8 cellular contexts compared by ENCODE assay signal in genomic region chr4:177047070-177047850, GRCh38.
DNase-seq lines count a peak whose midpoint lies in the region; ATAC-seq and TF ChIP-seq lines count a peak whose summit lies in the region.

No MANE protein-coding gene starts in this region.

- intact Hi-C loops in A673 (cut with micrococcal nuclease; ENCODE audit: unreplicated experiment): loop anchor here (1.0 to 5.0 kb wide), 5 partner anchors 82 to 670 kb away; no protein-coding TSS in a partner anchor

- no peak overlapping the region for H3K9ac ChIP-seq in liver (ENCODE audit: low read depth in 1 of 2, low read length in 2 of 2)

- H3K36me3 ChIP-seq in A673 (ENCODE audit: insufficient read depth, low read length, poor library complexity, severe bottlenecking) (no peaks in the 10 kb centered on the region), liver (ENCODE audit: control insufficient read depth in 4 of 4, insufficient read depth in 3 of 4, low read depth in 1 of 4, low read length in 3 of 4) (no peaks in the 10 kb centered on the region)

- H3K4me3 ChIP-seq in A673 (ENCODE audit: low read depth, low read length, poor library complexity, severe bottlenecking) (no peak overlapping the region), GM12875 (ENCODE audit: low read depth, low read length) (no peak overlapping the region), liver (ENCODE audit: low read depth in 1 of 3, low read length in 3 of 3) (no peak overlapping the region)

- peak; percentile 75 to 86 for TF ChIP-seq RAD21 in liver (IDR thresholded peaks at IDR 0.05)

- no peaks in the 10 kb centered on the region for H3K9me3 ChIP-seq in A673 (ENCODE audit: low read depth, low read length, poor library complexity, severe bottlenecking)
- no peaks in the 10 kb centered on the region for H3K9me3 ChIP-seq in liver (ENCODE audit: control insufficient read depth in 4 of 4, low read length in 3 of 4)

- ATAC-seq in HG02678 (IDR thresholded peaks at IDR 0.05; ENCODE audit: unreplicated experiment): peak; percentile 85

- 48% methylated on average over 11 of the region's 11 CpGs for WGBS in liver

- DNase-seq in A673 (ENCODE audit: low spot score) (peak; percentile 79), NCI-H1048 (lab: John Stamatoyannopoulos, UW) (peak; percentile 61), UCSD-AML1 (lab: John Stamatoyannopoulos, UW; ENCODE audit: unreplicated experiment) (peak; percentile 41)
- peak; percentile 19 for DNase-seq in central memory CD4-positive, alpha-beta T cell
- DNase-seq in stimulated activated CD8-positive, alpha-beta memory T cell treated with anti-CD3 and anti-CD28 coated beads, Interleukin-12 subunit alpha, Interleukin-12 subunit beta, amount 100 ng/mL, for 24 hours (ENCODE audit: extremely low read depth): peak; percentile 14

- H3K4me1 ChIP-seq in A673 (ENCODE audit: insufficient read depth, low read length, poor library complexity, severe bottlenecking) (no peaks in the 10 kb centered on the region), liver (ENCODE audit: control insufficient read depth in 4 of 4, insufficient read depth in 4 of 4, low read length in 3 of 4) (no peaks in the 10 kb centered on the region)

- POLR2A ChIA-PET in A673 (lab: Charles Lee; ENCODE audit: low non-redundant PET): no interaction called here

- TF ChIP-seq CTCF in A673 (conservative IDR thresholded peaks at IDR 0.05; ENCODE audit: low read depth, low read length) (peak; percentile 85), GM12875 (IDR thresholded peaks at IDR 0.05; ENCODE audit: borderline replicate concordance, insufficient read depth, low read depth, low read length) (peak; percentile 73), liver (IDR thresholded peaks at IDR 0.05; ENCODE audit: low read depth, low read length, missing input control) (peak; percentile 73)

- no TSS peak for BruUV-seq in A673 (replicated peaks; lab: Mats Ljungman, UMichigan)

- CTCF ChIA-PET in A673 (lab: Charles Lee): interaction anchor here (0.5 to 1.3 kb wide), 15 partner anchors 10 to 669 kb away, joined by 3 to 20 read pairs (median 4); no protein-coding TSS in a partner anchor

- H3K27me3 ChIP-seq in A673 (replicated peaks; ENCODE audit: insufficient read depth, low read depth, low read length, poor library complexity): peaks cover 24% of the 10 kb centered on the region
- H3K27me3 ChIP-seq in liver (ENCODE audit: control insufficient read depth in 4 of 4, insufficient read depth in 4 of 4, low read length in 3 of 4): no peaks in the 10 kb centered on the region

- H3K27ac ChIP-seq in A673 (ENCODE audit: low read depth, low read length, poor library complexity, severe bottlenecking) (no peak overlapping the region), liver (ENCODE audit: low read depth in 1 of 2, low read length in 2 of 2) (no peak overlapping the region)

TF ChIP-seq in liver, 16 proteins besides CTCF, POLR2A, EP300 and RAD21:
- no peak for TF ChIP-seq SP1 (IDR thresholded peaks at IDR 0.05)
- no peak for TF ChIP-seq NR2F2 (IDR thresholded peaks at IDR 0.05)
- TF ChIP-seq HNF4A (conservative IDR thresholded peaks at IDR 0.05): no peak
- no peak for TF ChIP-seq TAF1 (conservative IDR thresholded peaks at IDR 0.05)
- no peak for TF ChIP-seq YY1 (IDR thresholded peaks at IDR 0.05)
- no peak for TF ChIP-seq ZBTB33 (IDR thresholded peaks at IDR 0.05)
- no peak for TF ChIP-seq ATF3 (IDR thresholded peaks at IDR 0.05)
- no peak for TF ChIP-seq REST (IDR thresholded peaks at IDR 0.05)
- no peak for TF ChIP-seq FOXA2 (IDR thresholded peaks at IDR 0.05)
- no peak for TF ChIP-seq RXRA (IDR thresholded peaks at IDR 0.05)
- no peak for TF ChIP-seq JUND (IDR thresholded peaks at IDR 0.05)
- TF ChIP-seq FOXA1 (IDR thresholded peaks at IDR 0.05): no peak

Comparison
In these comparisons a context has a peak if more than half of its experiments do, and no peak if none do; other contexts are left out.
1. DNase-seq: peak in every context shown above with its lines; median percentile 79 in A673; 61 in NCI-H1048; 41 in UCSD-AML1; 19 in central memory CD4-positive, alpha-beta T cell; 14 in stimulated activated CD8-positive, alpha-beta memory T cell treated with anti-CD3 and anti-CD28 coated beads, Interleukin-12 subunit alpha, Interleukin-12 subunit beta, amount 100 ng/mL, for 24 hours.